ENCODE assay signal across 19 cellular contexts in genomic region chr4:110787109-110787508, GRCh38.
"Had no signal": no experiment of that assay in that cellular context is flagged by ENCODE, and none has a peak within 500 bp of the region (broad histone marks: within the 10 kb centered on the region; RNA-seq: fewer than 3 reads in every experiment).

No MANE protein-coding gene starts in this region.

- H3K27ac Mint-ChIP-seq: activated naive CD8-positive, alpha-beta T cell; dendritic cell treated with granulocyte-macrophage colony-stimulating factor and Interleukin-4, amounts not matched to agents 40 ng/mL and 50 ng/mL, for 4 days; nephron progenitor cell; stimulated activated naive CD8-positive, alpha-beta T cell treated with anti-CD3 and anti-CD28 coated beads, Interleukin-15, Interleukin-2, amounts not matched to agents 100 ng/mL and 50 ng/mL, for 24 hours had no signal

- H3K27me3 Mint-ChIP-seq: activated naive CD8-positive, alpha-beta T cell; dendritic cell treated with granulocyte-macrophage colony-stimulating factor and Interleukin-4, amounts not matched to agents 40 ng/mL and 50 ng/mL, for 4 days; stimulated activated naive CD8-positive, alpha-beta T cell treated with anti-CD3 and anti-CD28 coated beads, Interleukin-15, Interleukin-2, amounts not matched to agents 100 ng/mL and 50 ng/mL, for 24 hours had no signal

- H3K4me1 Mint-ChIP-seq: nephron progenitor cell had no signal

- H3K36me3 ChIP-seq: cardiac muscle cell, esophagus muscularis mucosa, gastrocnemius medialis, transverse colon, uterus had no signal

- H3K9me3 Mint-ChIP-seq: dendritic cell treated with granulocyte-macrophage colony-stimulating factor and Interleukin-4, amounts not matched to agents 40 ng/mL and 50 ng/mL, for 4 days; nephron progenitor cell; stimulated activated naive CD8-positive, alpha-beta T cell treated with anti-CD3 and anti-CD28 coated beads, Interleukin-15, Interleukin-2, amounts not matched to agents 100 ng/mL and 50 ng/mL, for 24 hours had no signal

- H3K9me3 ChIP-seq: esophagus muscularis mucosa, gastrocnemius medialis, transverse colon, uterus had no signal

- H3K36me3 Mint-ChIP-seq: activated naive CD8-positive, alpha-beta T cell had no signal

- DNase-seq: amygdala; effector memory CD4-positive, alpha-beta T cell; gastrocnemius medialis; kidney; nephron progenitor cell; nucleus accumbens; retina; stimulated activated CD4-positive, alpha-beta T cell treated with anti-CD3 and anti-CD28 coated beads, Interleukin-2, amount 100 ng/mL, for 48 hours; transverse colon; uterus had no signal

- H3K27ac ChIP-seq: cardiac muscle cell, esophagus muscularis mucosa, gastrocnemius medialis, skin epidermis, transverse colon, uterus had no signal

- ATAC-seq: activated CD4-positive, CD25-positive, alpha-beta regulatory T cell treated with anti-CD3 and anti-CD28 coated beads, Interleukin-2, amount 50 U/mL, for 24 hours; gastrocnemius medialis; left lobe of liver had no signal

- H3K4me3 ChIP-seq: cardiac muscle cell, esophagus muscularis mucosa, gastrocnemius medialis, skin epidermis, transverse colon, uterus had no signal

- H3K4me3 Mint-ChIP-seq: activated naive CD8-positive, alpha-beta T cell; dendritic cell treated with granulocyte-macrophage colony-stimulating factor and Interleukin-4, amounts not matched to agents 40 ng/mL and 50 ng/mL, for 4 days; nephron progenitor cell; stimulated activated naive CD8-positive, alpha-beta T cell treated with anti-CD3 and anti-CD28 coated beads, Interleukin-15, Interleukin-2, amounts not matched to agents 100 ng/mL and 50 ng/mL, for 24 hours had no signal

- FAIRE-seq: endothelial cell of umbilical vein, kidney had no signal

- H3K27me3 ChIP-seq: cardiac muscle cell, esophagus muscularis mucosa, gastrocnemius medialis, transverse colon, uterus had no signal

- H3K4me1 ChIP-seq: esophagus muscularis mucosa, gastrocnemius medialis, transverse colon, uterus had no signal
